ENCODE assay signal across 8 cellular contexts in the genomic region with DNA sequence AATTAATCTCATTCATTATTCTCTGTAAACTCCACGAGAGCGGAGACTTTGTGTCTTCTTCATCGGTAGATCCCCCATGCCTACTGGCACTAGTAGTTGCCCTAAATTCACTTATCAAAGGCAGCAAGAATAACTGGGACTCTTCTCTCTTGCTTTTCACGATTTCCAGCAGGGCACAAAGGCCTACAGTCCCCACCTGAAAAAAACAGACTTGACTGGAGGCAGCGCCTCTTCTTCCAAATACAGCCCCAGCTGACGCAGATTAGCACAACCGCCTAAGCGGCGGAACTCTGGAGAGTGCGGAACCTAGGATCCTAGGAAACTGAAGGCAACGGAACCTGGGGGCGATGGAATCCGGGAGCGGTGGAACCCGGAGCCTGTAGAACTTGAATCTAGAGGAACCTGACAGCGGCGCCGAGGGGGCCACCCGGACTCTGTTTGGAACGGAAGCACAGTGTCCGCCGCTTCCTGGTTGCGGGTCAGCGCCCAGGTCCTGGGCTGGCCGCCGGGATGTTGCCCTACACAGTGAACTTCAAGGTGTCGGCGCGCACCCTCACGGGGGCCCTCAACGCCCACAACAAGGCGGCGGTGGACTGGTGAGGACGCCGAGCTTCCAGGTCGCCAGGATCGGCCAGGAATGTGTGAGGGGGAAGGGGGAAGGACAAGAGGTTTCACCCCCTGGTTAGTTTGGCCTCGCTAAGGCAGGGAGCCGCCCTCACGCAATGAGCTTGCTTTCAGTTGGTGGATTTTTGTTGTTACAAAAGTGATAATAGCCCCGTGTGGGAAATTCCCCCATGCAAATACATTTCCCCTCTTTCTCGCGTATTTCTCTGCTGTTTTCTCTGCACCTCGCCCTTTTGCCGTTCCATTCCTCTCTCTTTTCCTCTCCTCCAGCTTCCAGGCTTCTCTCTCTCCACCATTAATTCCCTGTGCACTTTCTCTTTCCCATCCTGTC. TPM values are rescaled to one million over a fixed set of nuclear protein-coding genes. Genes with fewer than 3 reads are reported as not detected.
DNase-seq lines count a peak whose midpoint lies in the region; ATAC-seq and TF ChIP-seq lines count a peak whose summit lies in the region.

A gene with protein sequence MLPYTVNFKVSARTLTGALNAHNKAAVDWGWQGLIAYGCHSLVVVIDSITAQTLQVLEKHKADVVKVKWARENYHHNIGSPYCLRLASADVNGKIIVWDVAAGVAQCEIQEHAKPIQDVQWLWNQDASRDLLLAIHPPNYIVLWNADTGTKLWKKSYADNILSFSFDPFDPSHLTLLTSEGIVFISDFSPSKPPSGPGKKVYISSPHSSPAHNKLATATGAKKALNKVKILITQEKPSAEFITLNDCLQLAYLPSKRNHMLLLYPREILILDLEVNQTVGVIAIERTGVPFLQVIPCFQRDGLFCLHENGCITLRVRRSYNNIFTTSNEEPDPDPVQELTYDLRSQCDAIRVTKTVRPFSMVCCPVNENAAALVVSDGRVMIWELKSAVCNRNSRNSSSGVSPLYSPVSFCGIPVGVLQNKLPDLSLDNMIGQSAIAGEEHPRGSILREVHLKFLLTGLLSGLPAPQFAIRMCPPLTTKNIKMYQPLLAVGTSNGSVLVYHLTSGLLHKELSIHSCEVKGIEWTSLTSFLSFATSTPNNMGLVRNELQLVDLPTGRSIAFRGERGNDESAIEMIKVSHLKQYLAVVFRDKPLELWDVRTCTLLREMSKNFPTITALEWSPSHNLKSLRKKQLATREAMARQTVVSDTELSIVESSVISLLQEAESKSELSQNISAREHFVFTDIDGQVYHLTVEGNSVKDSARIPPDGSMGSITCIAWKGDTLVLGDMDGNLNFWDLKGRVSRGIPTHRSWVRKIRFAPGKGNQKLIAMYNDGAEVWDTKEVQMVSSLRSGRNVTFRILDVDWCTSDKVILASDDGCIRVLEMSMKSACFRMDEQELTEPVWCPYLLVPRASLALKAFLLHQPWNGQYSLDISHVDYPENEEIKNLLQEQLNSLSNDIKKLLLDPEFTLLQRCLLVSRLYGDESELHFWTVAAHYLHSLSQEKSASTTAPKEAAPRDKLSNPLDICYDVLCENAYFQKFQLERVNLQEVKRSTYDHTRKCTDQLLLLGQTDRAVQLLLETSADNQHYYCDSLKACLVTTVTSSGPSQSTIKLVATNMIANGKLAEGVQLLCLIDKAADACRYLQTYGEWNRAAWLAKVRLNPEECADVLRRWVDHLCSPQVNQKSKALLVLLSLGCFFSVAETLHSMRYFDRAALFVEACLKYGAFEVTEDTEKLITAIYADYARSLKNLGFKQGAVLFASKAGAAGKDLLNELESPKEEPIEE (plus strand): TSS at position 452 of the 955 bp plus-strand sequence. CDS start 59 bp downstream, at position 511.

- peaks cover 29 to 42% (median 34%) of the 10 kb centered on the region in 3 donors for H3K4me1 Mint-ChIP-seq in IgD-negative memory B cell
- H3K4me1 Mint-ChIP-seq in activated T-cell treated with anti-CD3 and anti-CD28 coated beads, Interleukin-2, amount 50 U/mL, for 4 hours (ENCODE audit: low read depth): peaks cover 45% of the 10 kb centered on the region

- H3K27ac ChIP-seq in esophagus (ENCODE audit: low read depth in 2 of 2, low read length in 1 of 2): peak within 1 kb of the TSS; percentile 69 to 93

- WGBS in esophagus, 2 donors: 3 to 4% methylated on average over 45 of the region's 45 CpGs

- no peaks in the 10 kb centered on the region for H3K27me3 Mint-ChIP-seq in IgD-negative memory B cell
- no peaks in the 10 kb centered on the region for H3K27me3 Mint-ChIP-seq in activated T-cell treated with anti-CD3 and anti-CD28 coated beads, Interleukin-2, amount 50 U/mL, for 4 hours (ENCODE audit: low read depth)

- peak within 1 kb of the TSS; percentile 92 for H3K9ac ChIP-seq in mucosa of stomach (ENCODE audit: low read length)

- H3K4me3 Mint-ChIP-seq in IgD-negative memory B cell: peak within 1 kb of the TSS; percentile 95 to 99 (median 98)
- H3K4me3 Mint-ChIP-seq in activated T-cell treated with anti-CD3 and anti-CD28 coated beads, Interleukin-2, amount 50 U/mL, for 4 hours: peak within 1 kb of the TSS; percentile 99

- peaks cover 0 to 9% (median 2%) of the 10 kb centered on the region in 3 donors for H3K9me3 Mint-ChIP-seq in IgD-negative memory B cell
- peaks cover 5% of the 10 kb centered on the region for H3K9me3 Mint-ChIP-seq in activated T-cell treated with anti-CD3 and anti-CD28 coated beads, Interleukin-2, amount 50 U/mL, for 4 hours

- peak; percentile 93 for DNase-seq in DMS53 (lab: John Stamatoyannopoulos, UW)
- peak; percentile 52 for DNase-seq in activated T-cell treated with anti-CD3 and anti-CD28 coated beads, Interleukin-2, amount 50 U/mL, for 4 hours
- DNase-seq in stimulated activated CD8-positive, alpha-beta memory T cell treated with anti-CD3 and anti-CD28 coated beads, Interleukin-4, amount 100 ng/mL, for 48 hours: peak; percentile 86

- H3K4me1 ChIP-seq in esophagus (ENCODE audit: control insufficient read depth in 2 of 2, insufficient read depth in 2 of 2, low read length in 1 of 2): peaks cover 0 to 4% of the 10 kb centered on the region in 2 donors
- H3K4me1 ChIP-seq in mucosa of stomach (ENCODE audit: control insufficient read depth, insufficient read depth, low read length): no peaks in the 10 kb centered on the region

- peak within 1 kb of the TSS; percentile 91 to 97 for H3K4me3 ChIP-seq in esophagus (ENCODE audit: low read depth in 1 of 2, low read length in 2 of 2)
- H3K4me3 ChIP-seq in mucosa of stomach (ENCODE audit: low read length): peak within 1 kb of the TSS; percentile 91

- peaks cover 15% of the 10 kb centered on the region for H3K36me3 Mint-ChIP-seq in IgD-negative memory B cell
- H3K36me3 Mint-ChIP-seq in activated T-cell treated with anti-CD3 and anti-CD28 coated beads, Interleukin-2, amount 50 U/mL, for 4 hours (ENCODE audit: insufficient read depth): peaks cover 25% of the 10 kb centered on the region

- H3K27ac Mint-ChIP-seq in IgD-negative memory B cell: peak within 1 kb of the TSS; percentile 97 to 99 (median 98)

- no peaks in the 10 kb centered on the region for H3K36me3 ChIP-seq in esophagus (ENCODE audit: control insufficient read depth in 2 of 2, insufficient read depth in 2 of 2, low read length in 1 of 2)
- no peaks in the 10 kb centered on the region for H3K36me3 ChIP-seq in mucosa of stomach (ENCODE audit: control insufficient read depth, insufficient read depth, low read length)

- peak; percentile 95 for ATAC-seq in GM21576 (IDR thresholded peaks at IDR 0.05; ENCODE audit: unreplicated experiment)
- peak; percentile 91 to 94 for ATAC-seq in activated T-cell treated with anti-CD3 and anti-CD28 coated beads, Interleukin-2, amount 50 U/mL, for 4 hours

- H3K9me3 ChIP-seq in esophagus (ENCODE audit: control insufficient read depth in 2 of 2, insufficient read depth in 1 of 2, low read depth in 1 of 2, low read length in 1 of 2) (no peaks in the 10 kb centered on the region), mucosa of stomach (ENCODE audit: control insufficient read depth, low read length) (no peaks in the 10 kb centered on the region)

- no peaks in the 10 kb centered on the region for H3K27me3 ChIP-seq in esophagus (ENCODE audit: control insufficient read depth in 1 of 2, insufficient read depth in 2 of 2, low read length in 2 of 2)
- no peaks in the 10 kb centered on the region for H3K27me3 ChIP-seq in mucosa of stomach (ENCODE audit: control insufficient read depth, insufficient read depth, low read length)

TF ChIP-seq in PFSK-1, 5 proteins besides CTCF, POLR2A, EP300 and RAD21:
- TF ChIP-seq POLR2AphosphoS5 (IDR thresholded peaks at IDR 0.05; ENCODE audit: low read depth, low read length) (peak; percentile 90), FOXP2 (optimal IDR thresholded peaks at IDR 0.05; ENCODE audit: borderline replicate concordance, extremely low read depth, extremely low read length, insufficient read depth) (no peak), SIN3A (IDR thresholded peaks at IDR 0.05; ENCODE audit: borderline replicate concordance, insufficient read depth, low read length) (no peak), TAF1 (IDR thresholded peaks at IDR 0.05; ENCODE audit: borderline replicate concordance, insufficient read depth, low read length) (peak; percentile 92)
- TF ChIP-seq, protein P1, sequence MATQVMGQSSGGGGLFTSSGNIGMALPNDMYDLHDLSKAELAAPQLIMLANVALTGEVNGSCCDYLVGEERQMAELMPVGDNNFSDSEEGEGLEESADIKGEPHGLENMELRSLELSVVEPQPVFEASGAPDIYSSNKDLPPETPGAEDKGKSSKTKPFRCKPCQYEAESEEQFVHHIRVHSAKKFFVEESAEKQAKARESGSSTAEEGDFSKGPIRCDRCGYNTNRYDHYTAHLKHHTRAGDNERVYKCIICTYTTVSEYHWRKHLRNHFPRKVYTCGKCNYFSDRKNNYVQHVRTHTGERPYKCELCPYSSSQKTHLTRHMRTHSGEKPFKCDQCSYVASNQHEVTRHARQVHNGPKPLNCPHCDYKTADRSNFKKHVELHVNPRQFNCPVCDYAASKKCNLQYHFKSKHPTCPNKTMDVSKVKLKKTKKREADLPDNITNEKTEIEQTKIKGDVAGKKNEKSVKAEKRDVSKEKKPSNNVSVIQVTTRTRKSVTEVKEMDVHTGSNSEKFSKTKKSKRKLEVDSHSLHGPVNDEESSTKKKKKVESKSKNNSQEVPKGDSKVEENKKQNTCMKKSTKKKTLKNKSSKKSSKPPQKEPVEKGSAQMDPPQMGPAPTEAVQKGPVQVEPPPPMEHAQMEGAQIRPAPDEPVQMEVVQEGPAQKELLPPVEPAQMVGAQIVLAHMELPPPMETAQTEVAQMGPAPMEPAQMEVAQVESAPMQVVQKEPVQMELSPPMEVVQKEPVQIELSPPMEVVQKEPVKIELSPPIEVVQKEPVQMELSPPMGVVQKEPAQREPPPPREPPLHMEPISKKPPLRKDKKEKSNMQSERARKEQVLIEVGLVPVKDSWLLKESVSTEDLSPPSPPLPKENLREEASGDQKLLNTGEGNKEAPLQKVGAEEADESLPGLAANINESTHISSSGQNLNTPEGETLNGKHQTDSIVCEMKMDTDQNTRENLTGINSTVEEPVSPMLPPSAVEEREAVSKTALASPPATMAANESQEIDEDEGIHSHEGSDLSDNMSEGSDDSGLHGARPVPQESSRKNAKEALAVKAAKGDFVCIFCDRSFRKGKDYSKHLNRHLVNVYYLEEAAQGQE (IDR thresholded peaks at IDR 0.05; ENCODE audit: insufficient read depth in 1 of 2, low read depth in 2 of 2, low read length in 2 of 2): 0 out of 4 replicates have a peak, but pooled peaks of 1 of the 2 experiments have one; percentile 60
TF ChIP-seq in PFSK-1: peak in this region for 3.

RNA-seq across cellular contexts. Expression of the gene that starts here (rescaled TPM):
- polyA plus RNA-seq in IgD-negative memory B cell: 38.1 TPM
- 23.5 TPM for polyA plus RNA-seq in PFSK-1 (2012; ENCODE audit: insufficient read length, low read depth)
- total RNA-seq in activated T-cell treated with anti-CD3 and anti-CD28 coated beads, Interleukin-2, amount 50 U/mL, for 4 hours: 10 to 100 TPM; 23.6 to 32.3 (median 24.7) TPM
- polyA plus RNA-seq in esophagus: 10 to 100 TPM; 17.4 to 22.3 TPM

Comparison
In these comparisons a context has a peak if more than half of its experiments do, and no peak if none do; other contexts are left out.
1. Peak in every context shown above with its lines: DNase-seq, ATAC-seq, H3K4me3 ChIP-seq and H3K27ac ChIP-seq.